In genomic region chr12:121990692-121991603, GRCh38 we compare ENCODE assay signal across 9 cellular contexts. TPM values are rescaled to one million over a fixed set of nuclear protein-coding genes. Genes with fewer than 3 reads are reported as not detected.
DNase-seq lines count a peak whose midpoint lies in the region.
"Had no signal": no experiment of that assay in that cellular context is flagged by ENCODE, and none has a peak within 500 bp of the region (broad histone marks: within the 10 kb centered on the region; RNA-seq: fewer than 3 reads in every experiment).

No MANE protein-coding gene starts in this region.

- H2BK5ac ChIP-seq in trophoblast cell (ENCODE audit: low read depth, low read length, poor library complexity), result no peak overlapping the region

- no peaks in the 10 kb centered on the region for H3K9me3 ChIP-seq in GM23248 (ENCODE audit: low read depth)
- peaks cover 6% of the 10 kb centered on the region for H3K9me3 ChIP-seq in trophoblast cell (ENCODE audit: insufficient read depth, low read depth, low read length)

- H4K20me1 ChIP-seq in GM23248 (ENCODE audit: insufficient read depth), result no peaks in the 10 kb centered on the region

- H3K4ac ChIP-seq in trophoblast cell (ENCODE audit: low read depth, low read length), result no peak overlapping the region

- H3K36me3 ChIP-seq in GM23248 (ENCODE audit: low read depth) (no peaks in the 10 kb centered on the region), trophoblast cell (ENCODE audit: control insufficient read depth in 1 of 2, insufficient read depth in 2 of 2, low read length in 2 of 2) (no peaks in the 10 kb centered on the region)

- H2BK120ac ChIP-seq in trophoblast cell (ENCODE audit: insufficient read depth, low read length, poor library complexity), result no peak overlapping the region

- H3K14ac ChIP-seq in trophoblast cell (ENCODE audit: low read length), result no peak overlapping the region

- H3F3A ChIP-seq in GM23248 (ENCODE audit: insufficient read depth), result peaks cover 14% of the 10 kb centered on the region

- no peak overlapping the region for H2AFZ ChIP-seq in GM23248
- no peak overlapping the region for H2AFZ ChIP-seq in trophoblast cell (ENCODE audit: insufficient read depth, low read length, poor library complexity)

- no peak overlapping the region for H3K4me3 ChIP-seq in GM23248
- no peak overlapping the region for H3K4me3 ChIP-seq in skin epidermis
- H3K4me3 ChIP-seq in trophoblast cell (ENCODE audit: low read depth, low read length), result no peak overlapping the region

- no peaks in the 10 kb centered on the region for H3K79me2 ChIP-seq in GM23248 (ENCODE audit: insufficient read depth)
- no peaks in the 10 kb centered on the region for H3K79me2 ChIP-seq in trophoblast cell (ENCODE audit: control insufficient read depth, insufficient read depth, low read length, poor library complexity)

- H3K4me1 ChIP-seq in GM23248 (ENCODE audit: insufficient read depth) (peaks cover 21% of the 10 kb centered on the region), trophoblast cell (ENCODE audit: control insufficient read depth in 1 of 2, insufficient read depth in 2 of 2, low read length in 2 of 2) (no peaks in the 10 kb centered on the region)

- peak overlapping the region; percentile 73; the same call in 1 of the 2 replicates for H3K27ac ChIP-seq in GM23248
- peak overlapping the region in 15 of 21 experiments; percentile 46 to 86 (median 66) for H3K27ac ChIP-seq in skin epidermis
- H3K27ac ChIP-seq in trophoblast cell (ENCODE audit: low read depth, low read length), result no peak overlapping the region

- H4K12ac ChIP-seq in trophoblast cell (ENCODE audit: low read depth, low read length), result no peak overlapping the region

- H2AK5ac ChIP-seq in trophoblast cell (ENCODE audit: low read length), result no peak overlapping the region

- H4K8ac ChIP-seq in trophoblast cell (ENCODE audit: low read depth, low read length), result no peak overlapping the region

- in situ Hi-C loops in GM23248 (cut with MboI), result no loop called here
- in situ Hi-C loops in KBM-7 (cut with MboI; ENCODE audit: low pct_unique_long_range_greater_than_20kb, low sequenced_read_pairs), result no loop called here

- no peaks in the 10 kb centered on the region for H3K9me2 ChIP-seq in GM23248 (ENCODE audit: insufficient read depth)

- H3K9ac ChIP-seq in GM23248 (no peak overlapping the region), trophoblast cell (ENCODE audit: low read length) (no peak overlapping the region)

- no peak overlapping the region for H3K23ac ChIP-seq in trophoblast cell (ENCODE audit: low read length)

- no peak overlapping the region for H4K91ac ChIP-seq in trophoblast cell (ENCODE audit: low read depth, low read length)

- no peak overlapping the region for H3K18ac ChIP-seq in trophoblast cell (ENCODE audit: low read length)

- H3K27me3 ChIP-seq in GM23248 (replicated peaks; ENCODE audit: insufficient read depth) (no peaks in the 10 kb centered on the region), trophoblast cell (ENCODE audit: insufficient read depth, low read length) (no peaks in the 10 kb centered on the region)

- no peak overlapping the region for H3K4me2 ChIP-seq in GM23248 (ENCODE audit: unreplicated experiment)
- H3K4me2 ChIP-seq in trophoblast cell (ENCODE audit: low read length), result no peak overlapping the region

- no peak overlapping the region for H2BK12ac ChIP-seq in trophoblast cell (ENCODE audit: low read length)

- WGBS in GM23248 (ENCODE audit: low coverage in 1 of 2, low lambda C conversion rate in 2 of 2, missing lambda C conversion rate in 2 of 2), 2 experiments, result 71 to 72% methylated on average over 10 of the region's 10 CpGs
- no CpG with 5 or more reads among the region's 10 CpGs for WGBS in trophoblast cell (ENCODE audit: extremely low coverage, insufficient coverage, insufficient read length)

- DNase-seq in NCI-H748 (lab: John Stamatoyannopoulos, UW; ENCODE audit: unreplicated experiment) (peak; percentile 8), NCI-H748 treated with DMSO at 0.1 percent for 48 hours (lab: John Stamatoyannopoulos, UW) (no peak), GM23248 (peak; percentile 47), NCI-H82 treated with DMSO at 0.1 percent for 48 hours (lab: John Stamatoyannopoulos, UW; ENCODE audit: unreplicated experiment) (peak; percentile 87), KBM-7 (no peak), trophoblast cell (no peak), NCI-H345 treated with DMSO at 0.1 percent for 48 hours (lab: John Stamatoyannopoulos, UW; ENCODE audit: unreplicated experiment) (no peak)
- DNase-seq: NCI-H2227 treated with DMSO at 0.1 percent for 48 hours had no signal

- no peaks in the 10 kb centered on the region for H3K79me1 ChIP-seq in trophoblast cell (ENCODE audit: low read length)

RNA-seq across cellular contexts. Expression of gene BCL7A, which starts 30.7 kb away (rescaled TPM):
- 3.4 and 4.2 TPM in 2 replicates for total RNA-seq in GM23248 (2014; rRNA removed; shearing (Covaris generic))
- 2.7 and 3.0 TPM in 2 replicates for polyA plus RNA-seq in GM23248 (2016; fragmentation: Nextera tagmentation; extraction: Ambion mirVana)
- 5.1 and 5.2 TPM in 2 replicates for polyA plus RNA-seq in trophoblast cell (2013)

Comparison
In these comparisons a context has a peak if more than half of its experiments do, and no peak if none do; other contexts are left out.
1. DNase-seq: peak in NCI-H748 (single experiment), GM23248 (single experiment) and NCI-H82 treated with DMSO at 0.1 percent for 48 hours (single experiment); none in NCI-H748 treated with DMSO at 0.1 percent for 48 hours (single experiment), KBM-7 (single experiment), trophoblast cell (0 of 2) and NCI-H345 treated with DMSO at 0.1 percent for 48 hours (single experiment).